Comparison of ENCODE assay signal across 12 cellular contexts in the genomic region with DNA sequence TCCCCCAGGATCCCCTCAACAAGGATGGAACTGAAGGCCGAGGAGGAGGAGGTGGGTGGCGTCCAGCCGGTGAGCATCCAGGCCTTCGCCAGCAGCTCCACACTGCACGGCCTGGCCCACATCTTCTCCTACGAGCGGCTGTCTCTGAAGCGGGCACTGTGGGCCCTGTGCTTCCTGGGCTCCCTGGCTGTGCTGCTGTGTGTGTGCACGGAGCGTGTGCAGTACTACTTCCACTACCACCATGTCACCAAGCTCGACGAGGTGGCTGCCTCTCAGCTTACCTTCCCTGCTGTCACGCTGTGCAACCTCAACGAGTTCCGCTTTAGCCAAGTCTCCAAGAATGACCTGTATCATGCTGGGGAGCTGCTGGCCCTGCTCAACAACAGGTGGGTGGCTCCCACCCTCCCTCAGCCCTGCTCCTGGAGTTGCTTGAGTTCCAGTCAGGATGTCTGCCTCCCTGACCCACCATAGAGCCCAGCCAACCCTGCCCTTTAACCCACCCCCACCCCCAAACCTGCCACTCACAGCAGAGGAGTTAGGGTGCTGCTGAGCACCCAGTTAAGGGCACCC. TPM values are rescaled to one million over a fixed set of nuclear protein-coding genes. Genes with fewer than 3 reads are reported as not detected.
DNase-seq lines count a peak whose midpoint lies in the region; ATAC-seq and TF ChIP-seq lines count a peak whose summit lies in the region.
"Had no signal": no experiment of that assay in that cellular context is flagged by ENCODE, and none has a peak within 500 bp of the region (broad histone marks: within the 10 kb centered on the region; RNA-seq: fewer than 3 reads in every experiment).

No MANE protein-coding gene starts in this region.

- H3K36me3 ChIP-seq in neural progenitor cell, result no peaks in the 10 kb centered on the region
- H3K36me3 ChIP-seq: tibial artery had no signal

- H3F3A ChIP-seq in neural progenitor cell (ENCODE audit: low read depth), result peaks cover 14% of the 10 kb centered on the region

- DNase-seq in NCI-H510A (lab: John Stamatoyannopoulos, UW), result peak; percentile 17
- DNase-seq in NCI-H510A treated with DMSO at 0.1 percent for 48 hours (lab: John Stamatoyannopoulos, UW), result no peak
- DNase-seq in HL-60 (ENCODE audit: low read depth in 1 of 2, low spot score in 1 of 2), result no peak
- DNase-seq in neural progenitor cell (ENCODE audit: low spot score), result no peak
- no peak for DNase-seq in GM19238 (ENCODE audit: insufficient read length, low spot score)
- DNase-seq: activated effector memory CD4-positive, alpha-beta T cell treated with anti-CD3 and anti-CD28 coated beads, Interleukin-2, amount 50 U/mL, for 16 hours; NCI-H146; PC-3; tibial artery had no signal

- H3K9me3 Mint-ChIP-seq in activated naive CD8-positive, alpha-beta T cell (ENCODE audit: low read depth), result no peaks in the 10 kb centered on the region
- no peaks in the 10 kb centered on the region for H3K9me3 Mint-ChIP-seq in neural progenitor cell

- H3K4me2 ChIP-seq in neural progenitor cell, result no peak overlapping the region

- ATAC-seq in HG03520 (IDR thresholded peaks at IDR 0.05; ENCODE audit: unreplicated experiment) (no peak), HG03439 (IDR thresholded peaks at IDR 0.05; ENCODE audit: unreplicated experiment) (no peak)

- H3K27ac ChIP-seq in HL-60 (replicated peaks) (peak overlapping the region; percentile 34; the same call in 1 of the 2 replicates), neural progenitor cell (no peak overlapping the region)
- H3K27ac ChIP-seq: tibial artery had no signal

- peak overlapping the region; percentile 91 for H3K27ac Mint-ChIP-seq in activated naive CD8-positive, alpha-beta T cell
- H3K27ac Mint-ChIP-seq in neural progenitor cell, result no peak overlapping the region

- H3K36me3 Mint-ChIP-seq in activated naive CD8-positive, alpha-beta T cell, result peaks cover 4% of the 10 kb centered on the region
- peaks cover 11% of the 10 kb centered on the region for H3K36me3 Mint-ChIP-seq in neural progenitor cell

- TF ChIP-seq CTCF in HL-60 (IDR thresholded peaks at IDR 0.05; ENCODE audit: insufficient read depth, low read length) (no peak), neural progenitor cell (IDR thresholded peaks at IDR 0.05) (no peak)

- H3K27me3 ChIP-seq in HL-60 (ENCODE audit: insufficient read depth, poor library complexity, severe bottlenecking) (peaks cover 2% of the 10 kb centered on the region), neural progenitor cell (peaks cover 75% of the 10 kb centered on the region)

- H3K79me2 ChIP-seq in neural progenitor cell (ENCODE audit: low read depth), result no peaks in the 10 kb centered on the region

- H3K27me3 Mint-ChIP-seq in activated naive CD8-positive, alpha-beta T cell, result peaks cover 6% of the 10 kb centered on the region
- H3K27me3 Mint-ChIP-seq in neural progenitor cell (ENCODE audit: insufficient read depth, low read depth), result peaks cover 27% of the 10 kb centered on the region

- no peaks in the 10 kb centered on the region for H3K9me3 ChIP-seq in neural progenitor cell (ENCODE audit: low read depth)
- H3K9me3 ChIP-seq: tibial artery had no signal

- peaks cover 8% of the 10 kb centered on the region for H3K4me1 ChIP-seq in neural progenitor cell

- peaks cover 48% of the 10 kb centered on the region for H3K4me1 Mint-ChIP-seq in activated naive CD8-positive, alpha-beta T cell (ENCODE audit: low read depth)
- peaks cover 23% of the 10 kb centered on the region for H3K4me1 Mint-ChIP-seq in neural progenitor cell

- peak overlapping the region; percentile 85 for H3K4me3 Mint-ChIP-seq in activated naive CD8-positive, alpha-beta T cell
- H3K4me3 Mint-ChIP-seq in neural progenitor cell, result peak overlapping the region; percentile 81

- no peaks in the 10 kb centered on the region for H4K20me1 ChIP-seq in neural progenitor cell (ENCODE audit: low read depth)

- no peak overlapping the region for H2AFZ ChIP-seq in neural progenitor cell (replicated peaks)

- H3K4me3 ChIP-seq in HL-60 (replicated peaks; ENCODE audit: insufficient read depth, low read length) (no peak overlapping the region), neural progenitor cell (no peak overlapping the region)

- H3K9ac ChIP-seq in neural progenitor cell, result no peak overlapping the region

RNA-seq across cellular contexts. Expression of a gene that starts 1.4 kb away (rescaled TPM):
- 2.5 and 5.6 TPM in 2 replicates for total RNA-seq in neural progenitor cell (ENCODE audit: low replicate concordance)

RNA-seq across cellular contexts. Expression of a gene that starts 26.3 kb away (rescaled TPM):
- total RNA-seq in neural progenitor cell (ENCODE audit: low replicate concordance), result 121 and 209 TPM in 2 replicates

RNA-seq across cellular contexts. Expression of a gene that starts 33.5 kb away (rescaled TPM):
- total RNA-seq in neural progenitor cell (ENCODE audit: low replicate concordance), result 121 and 149 TPM in 2 replicates

RNA-seq across cellular contexts. Expression of a gene that starts 45.0 kb away (rescaled TPM):
- 1.4 TPM in 1 of 2 replicates, not detected in the other for total RNA-seq in neural progenitor cell (ENCODE audit: low replicate concordance)

RNA-seq across cellular contexts. Expression of a gene that starts 53.2 kb away (rescaled TPM):
- 15.3 and 22.7 TPM in 2 replicates for total RNA-seq in neural progenitor cell (ENCODE audit: low replicate concordance)
